11 cellular contexts compared by ENCODE assay signal in genomic region chr12:57770734-57771133, GRCh38. TPM values are rescaled to one million over a fixed set of nuclear protein-coding genes. Genes with fewer than 3 reads are reported as not detected.
DNase-seq lines count a peak whose midpoint lies in the region; ATAC-seq and TF ChIP-seq lines count a peak whose summit lies in the region.
"Had no signal": no experiment of that assay in that cellular context is flagged by ENCODE, and none has a peak within 500 bp of the region (broad histone marks: within the 10 kb centered on the region; RNA-seq: fewer than 3 reads in every experiment).

No MANE protein-coding gene starts in this region.

- BruUV-seq in IMR-90 (replicated peaks; lab: Mats Ljungman, UMichigan), result no TSS peak

- CTCF ChIA-PET in CD4-positive, alpha-beta memory T cell (lab: Charles Lee; ENCODE audit: partially characterized antibody), result interaction anchor here (0.8 to 4.8 kb wide), 3 partner anchors 11 to 12 kb away, joined by 4 to 27 read pairs (median 4); partner anchors contain the start of gene TSFM
- CTCF ChIA-PET in IMR-90 (lab: Yijun Ruan, JAX), result no interaction called here

- TF ChIP-seq CTCF in IMR-90 (conservative IDR thresholded peaks at IDR 0.05; ENCODE audit: low read depth, low read length), result no peak
- no peak for TF ChIP-seq CTCF in stomach (IDR thresholded peaks at IDR 0.05)

- TF ChIP-seq POLR2A in IMR-90 (IDR thresholded peaks at IDR 0.05; ENCODE audit: low read depth, low read length), result no peak
- no peak for TF ChIP-seq POLR2A in stomach (IDR thresholded peaks at IDR 0.05)

- H4K5ac ChIP-seq in IMR-90 (ENCODE audit: low read depth, low read length), result no peak overlapping the region

- no peak overlapping the region for H3K23ac ChIP-seq in IMR-90 (ENCODE audit: low read depth, low read length)

- no peak overlapping the region for H3K4me2 ChIP-seq in IMR-90 (ENCODE audit: low read depth, low read length)

- H3K9me3 Mint-ChIP-seq in CD4-positive, alpha-beta memory T cell, result peaks cover 0 to 2% (median 0%) of the 10 kb centered on the region in 8 donors
- H3K9me3 Mint-ChIP-seq in activated T-helper 17 cell treated with anti-CD3 and anti-CD28 coated beads, Interleukin-2, amount 50 U/mL, for 72 hours, result no peaks in the 10 kb centered on the region

- H3K4ac ChIP-seq in IMR-90 (ENCODE audit: low read depth, low read length), result no peak overlapping the region

- no peak for DNase-seq in CD4-positive, alpha-beta memory T cell
- no peak for DNase-seq in IMR-90
- no peak for DNase-seq in T-helper 9 cell
- DNase-seq in stomach, result no peak
- no peak for DNase-seq in NCI-H1417 treated with DMSO at 0.1 percent for 48 hours (lab: John Stamatoyannopoulos, UW)
- DNase-seq in NCI-H524 (lab: John Stamatoyannopoulos, UW), result no peak
- DNase-seq: activated CD4-positive, alpha-beta T cell treated with anti-CD3 and anti-CD28 coated beads, Interleukin-2, amount 50 U/mL, for 1 hour; testis had no signal

- no peak overlapping the region for H3K14ac ChIP-seq in IMR-90 (replicated peaks; ENCODE audit: low read depth, low read length)

- no peak overlapping the region for H2BK5ac ChIP-seq in IMR-90 (ENCODE audit: low read depth, low read length, poor library complexity, severe bottlenecking)

- peak overlapping the region; percentile 84 for H3K27ac ChIP-seq in CD4-positive, alpha-beta memory T cell (ENCODE audit: low read depth, low read length)
- H3K27ac ChIP-seq in IMR-90 (ENCODE audit: insufficient read depth, low read length), result no peak overlapping the region
- H3K27ac ChIP-seq in mesodermal cell (ENCODE audit: low read depth, low read length, severe bottlenecking), result no peak overlapping the region
- peak overlapping the region in 1 of 5 donors; percentile 92 for H3K27ac ChIP-seq in stomach

- no peak overlapping the region for H2BK15ac ChIP-seq in IMR-90 (ENCODE audit: low read depth, low read length)

- no peak overlapping the region for H2AFZ ChIP-seq in IMR-90 (replicated peaks; ENCODE audit: low read length, poor library complexity)

- no peak for TF ChIP-seq EP300 in stomach (IDR thresholded peaks at IDR 0.05)

- no peak overlapping the region for H2BK20ac ChIP-seq in IMR-90 (ENCODE audit: low read depth, low read length)

- intact Hi-C loops in CD4-positive, alpha-beta memory T cell (cut with micrococcal nuclease), result no loop called here
- intact Hi-C loops in IMR-90 (cut with micrococcal nuclease) (no loop called here), stomach (cut with DNase I; ENCODE audit: low total_unique reads) (no loop called here)

- in situ Hi-C loops in IMR-90 (cut with MboI; ENCODE audit: low sequenced_read_pairs), result no loop called here

- POLR2A ChIA-PET in CD4-positive, alpha-beta memory T cell (lab: Charles Lee; ENCODE audit: partially characterized antibody), result interaction anchor here (0.7 kb wide), 1 partner anchor 36 kb away, joined by 3 read pairs; no protein-coding TSS in a partner anchor
- POLR2A ChIA-PET in IMR-90 (lab: Charles Lee; ENCODE audit: unreplicated experiment), result no interaction called here

- ATAC-seq in IMR-90 (ENCODE audit: low read depth), result no peak
- ATAC-seq in activated T-helper 17 cell treated with anti-CD3 and anti-CD28 coated beads, Interleukin-2, amount 50 U/mL, for 72 hours (replicated peaks), result no peak

- H4K20me1 ChIP-seq in IMR-90 (ENCODE audit: insufficient read depth, low read length), result no peaks in the 10 kb centered on the region

- peak overlapping the region in 5 of 8 donors; percentile 5 to 98 (median 57) for H3K4me3 Mint-ChIP-seq in CD4-positive, alpha-beta memory T cell
- peak overlapping the region; percentile 95 for H3K4me3 Mint-ChIP-seq in activated T-helper 17 cell treated with anti-CD3 and anti-CD28 coated beads, Interleukin-2, amount 50 U/mL, for 72 hours

- WGBS in IMR-90 (ENCODE audit: extremely low coverage in 2 of 2, insufficient read length in 1 of 2), 2 experiments, result no CpG with 5 or more reads among the region's 4 CpGs
- WGBS in mesodermal cell (ENCODE audit: insufficient coverage in 2 of 2), 2 experiments, result 91 to 98% methylated on average over 3 to 4 of the region's 4 CpGs
- 77 to 93% (median 88%) methylated on average over 3 to 4 of the region's 4 CpGs for WGBS in stomach, 5 donors

- no peak overlapping the region for H3K56ac ChIP-seq in IMR-90 (ENCODE audit: extremely low read depth, insufficient read depth, low read length)

- H3K27ac Mint-ChIP-seq in CD4-positive, alpha-beta memory T cell, result peak overlapping the region; percentile 33 to 99 (median 78)
- peak overlapping the region; percentile 96 for H3K27ac Mint-ChIP-seq in activated T-helper 17 cell treated with anti-CD3 and anti-CD28 coated beads, Interleukin-2, amount 50 U/mL, for 72 hours

- H3K79me1 ChIP-seq in IMR-90 (ENCODE audit: low read depth in 1 of 2, low read length in 2 of 2), result peaks cover 16 to 27% of the 10 kb centered on the region in 2 experiments; a peak in 3 of 4 replicates

- no peak overlapping the region for H4K91ac ChIP-seq in IMR-90 (ENCODE audit: insufficient read depth, low read depth, low read length)

- H3K9me1 ChIP-seq in IMR-90 (ENCODE audit: insufficient read depth, low read length), result peaks cover 9% of the 10 kb centered on the region

- no peak overlapping the region for H3K18ac ChIP-seq in IMR-90 (ENCODE audit: low read depth, low read length)

- no peak overlapping the region for H2BK120ac ChIP-seq in IMR-90 (ENCODE audit: low read depth, low read length)

- H3K4me3 ChIP-seq in CD4-positive, alpha-beta memory T cell (ENCODE audit: low read length in 2 of 2), result no peak overlapping the region
- H3K4me3 ChIP-seq in IMR-90 (ENCODE audit: insufficient read depth, low read depth, low read length) (no peak overlapping the region), mesodermal cell (ENCODE audit: extremely low read depth, insufficient read depth, low read length, poor library complexity, severe bottlenecking) (peak overlapping the region; percentile 74), stomach (peak overlapping the region in 2 of 4 donors; percentile 71 to 80)

- peak overlapping the region in 1 of 2 experiments; percentile 77; a peak in 2 of 4 replicates for H4K8ac ChIP-seq in IMR-90 (ENCODE audit: low read depth in 2 of 2, low read length in 2 of 2)

- H3K4me1 ChIP-seq in CD4-positive, alpha-beta memory T cell (ENCODE audit: insufficient read depth, low read length), result peaks cover 41% of the 10 kb centered on the region
- H3K4me1 ChIP-seq in IMR-90 (ENCODE audit: control insufficient read depth, insufficient read depth, low read length) (peaks cover 10% of the 10 kb centered on the region; the same call in 1 of the 2 replicates), mesodermal cell (ENCODE audit: control insufficient read depth, insufficient read depth, low read length, poor library complexity, severe bottlenecking) (peaks cover 10% of the 10 kb centered on the region), stomach (peaks cover 29 to 41% (median 40%) of the 10 kb centered on the region in 4 donors)

- H2AK5ac ChIP-seq in IMR-90 (ENCODE audit: low read depth, low read length), result peak overlapping the region; percentile 8; the same call in 1 of the 2 replicates

- H3K27me3 ChIP-seq in CD4-positive, alpha-beta memory T cell (ENCODE audit: insufficient read depth, low read length), result peaks cover 14% of the 10 kb centered on the region
- H3K27me3 ChIP-seq in IMR-90 (ENCODE audit: control insufficient read depth, insufficient read depth, low read length), result peaks cover 14% of the 10 kb centered on the region
- peaks cover under 1 to 20% (median 20%) of the 10 kb centered on the region in 3 donors for H3K27me3 ChIP-seq in stomach
- H3K27me3 ChIP-seq: testis had no signal

- H3K9me3 ChIP-seq in CD4-positive, alpha-beta memory T cell (ENCODE audit: control insufficient read depth in 1 of 2, low read length in 2 of 2), result no peaks in the 10 kb centered on the region
- no peaks in the 10 kb centered on the region for H3K9me3 ChIP-seq in IMR-90 (ENCODE audit: control insufficient read depth, insufficient read depth, low read length)
- no peaks in the 10 kb centered on the region for H3K9me3 ChIP-seq in mesodermal cell (ENCODE audit: control insufficient read depth, low read length)
- no peaks in the 10 kb centered on the region for H3K9me3 ChIP-seq in stomach
- H3K9me3 ChIP-seq: testis had no signal

- dilution Hi-C loops in IMR-90 (cut with HindIII; ENCODE audit: low sequenced_read_pairs, unreplicated experiment), result no loop called here

- peaks cover 1 to 8% of the 10 kb centered on the region in 2 donors for H3K27me3 Mint-ChIP-seq in CD4-positive, alpha-beta memory T cell
- H3K27me3 Mint-ChIP-seq in activated T-helper 17 cell treated with anti-CD3 and anti-CD28 coated beads, Interleukin-2, amount 50 U/mL, for 72 hours, result no peaks in the 10 kb centered on the region

- peaks cover 13 to 23% of the 10 kb centered on the region in 2 donors for H3K36me3 Mint-ChIP-seq in CD4-positive, alpha-beta memory T cell
- peaks cover 60% of the 10 kb centered on the region for H3K36me3 Mint-ChIP-seq in activated T-helper 17 cell treated with anti-CD3 and anti-CD28 coated beads, Interleukin-2, amount 50 U/mL, for 72 hours (ENCODE audit: low read depth)

- TF ChIP-seq RAD21 in IMR-90 (IDR thresholded peaks at IDR 0.05; ENCODE audit: low read length), result no peak

- H2AK9ac ChIP-seq in IMR-90 (replicated peaks; ENCODE audit: low read depth, low read length, poor library complexity), result peak overlapping the region; percentile 97

- peaks cover 19 to 43% (median 26%) of the 10 kb centered on the region in 4 donors for H3K4me1 Mint-ChIP-seq in CD4-positive, alpha-beta memory T cell
- peaks cover 25% of the 10 kb centered on the region for H3K4me1 Mint-ChIP-seq in activated T-helper 17 cell treated with anti-CD3 and anti-CD28 coated beads, Interleukin-2, amount 50 U/mL, for 72 hours

- no peaks in the 10 kb centered on the region for H3K36me3 ChIP-seq in CD4-positive, alpha-beta memory T cell (ENCODE audit: insufficient read depth, low read length)
- peaks cover 3% of the 10 kb centered on the region for H3K36me3 ChIP-seq in IMR-90 (ENCODE audit: control insufficient read depth, insufficient read depth, low read length)
- H3K36me3 ChIP-seq in mesodermal cell (ENCODE audit: control insufficient read depth, insufficient read depth, low read length), result peaks cover 25% of the 10 kb centered on the region
- peaks cover 0 to 38% (median 31%) of the 10 kb centered on the region in 4 donors for H3K36me3 ChIP-seq in stomach
- H3K36me3 ChIP-seq: cardiac muscle cell had no signal

- no peak overlapping the region for H3K9ac ChIP-seq in IMR-90 (ENCODE audit: low read depth, low read length)

RNA-seq across cellular contexts. Expression of gene METTL1, which starts 1.2 kb away (rescaled TPM):
- 10 to 100 TPM in 1 of 2 experiments, 1 to 10 TPM in 1; 9.9 to 10.9 TPM for total RNA-seq in CD4-positive, alpha-beta memory T cell
- 10 to 100 TPM; 16.3 to 19.1 TPM for polyA plus RNA-seq in CD4-positive, alpha-beta memory T cell
- 10.8 and 12.4 TPM in 2 replicates for total RNA-seq in IMR-90 (2012; rRNA removed)
- 27.5 and 31.4 TPM in 2 replicates for polyA plus RNA-seq in IMR-90 (2012; rRNA removed)
- 10.0 and 20.0 TPM in 2 replicates for polyA plus RNA-seq in IMR-90 (2012; cell fraction: cytosol; rRNA removed)
- 31.9 and 38.5 TPM in 2 replicates for polyA plus RNA-seq in IMR-90 (2012; cell fraction: nucleus; rRNA removed; ENCODE audit: low replicate concordance)
- 10 to 100 TPM; 19.0 to 39.5 TPM for total RNA-seq in activated T-helper 17 cell treated with anti-CD3 and anti-CD28 coated beads, Interleukin-2, amount 50 U/mL, for 72 hours
- polyA plus RNA-seq in mesodermal cell (2013, experiment 1 of 2), result 13.9 TPM
- 14.4 TPM for polyA plus RNA-seq in mesodermal cell (2013, experiment 2 of 2)
- total RNA-seq in stomach, result 10 to 100 TPM in 3 of 5 donors, 1 to 10 TPM in 2; 4.4 to 37.9 (median 13.2) TPM
- polyA plus RNA-seq in stomach, result 10 to 100 TPM; 13.7 to 24.7 (median 20.2) TPM

RNA-seq across cellular contexts. Expression of gene EEF1AKMT3, which starts 1.7 kb away (rescaled TPM):
- 1 to 10 TPM; 3.1 to 4.9 TPM for total RNA-seq in CD4-positive, alpha-beta memory T cell
- 10 to 100 TPM in 1 of 2 donors, 1 to 10 TPM in 1; 5.3 to 12.4 TPM for polyA plus RNA-seq in CD4-positive, alpha-beta memory T cell
- total RNA-seq in IMR-90 (2012; rRNA removed), result 3.2 and 3.6 TPM in 2 replicates
- 7.6 and 8.1 TPM in 2 replicates for polyA plus RNA-seq in IMR-90 (2012; rRNA removed)
- 4.2 and 6.9 TPM in 2 replicates for polyA plus RNA-seq in IMR-90 (2012; cell fraction: cytosol; rRNA removed)
- 6.0 and 8.9 TPM in 2 replicates for polyA plus RNA-seq in IMR-90 (2012; cell fraction: nucleus; rRNA removed; ENCODE audit: low replicate concordance)
- total RNA-seq in activated T-helper 17 cell treated with anti-CD3 and anti-CD28 coated beads, Interleukin-2, amount 50 U/mL, for 72 hours, result 10 to 100 TPM in 1 of 2 donors, 1 to 10 TPM in 1; 5.4 to 11.5 TPM
- polyA plus RNA-seq in mesodermal cell (2013, experiment 1 of 2), result 6.4 TPM
- 5.1 TPM for polyA plus RNA-seq in mesodermal cell (2013, experiment 2 of 2)
- total RNA-seq in stomach, result 10 to 100 TPM in 4 of 5 donors, 1 to 10 TPM in 1; 4.0 to 61.4 (median 16.4) TPM
- polyA plus RNA-seq in stomach, result 1 to 10 TPM; 3.3 to 5.2 (median 3.5) TPM

RNA-seq across cellular contexts. Expression of gene CYP27B1, which starts 3.9 kb away (rescaled TPM):
- total RNA-seq in CD4-positive, alpha-beta memory T cell, result 1 to 10 TPM in 1 of 2 experiments, under 1 TPM in 1; 0.64 to 1.4 TPM
- under 1 TPM; 0.55 to 0.93 TPM for polyA plus RNA-seq in CD4-positive, alpha-beta memory T cell
- 0.36 and 0.56 TPM in 2 replicates for total RNA-seq in IMR-90 (2012; rRNA removed)
- 0.80 and 1.3 TPM in 2 replicates for polyA plus RNA-seq in IMR-90 (2012; rRNA removed)
- polyA plus RNA-seq in IMR-90 (2012; cell fraction: cytosol; rRNA removed), result 0.38 and 0.49 TPM in 2 replicates
- polyA plus RNA-seq in IMR-90 (2012; cell fraction: nucleus; rRNA removed; ENCODE audit: low replicate concordance), result 10.4 and 13.8 TPM in 2 replicates
- 10 to 100 TPM; 14.4 to 14.7 TPM for total RNA-seq in activated T-helper 17 cell treated with anti-CD3 and anti-CD28 coated beads, Interleukin-2, amount 50 U/mL, for 72 hours
- polyA plus RNA-seq in mesodermal cell (2013, experiment 1 of 2), result 0.18 TPM
- 2.0 TPM for polyA plus RNA-seq in mesodermal cell (2013, experiment 2 of 2)
- 1 to 10 TPM in 4 of 5 donors, not detected in 1; 1.0 to 3.1 (median 1.8) TPM for total RNA-seq in stomach
- 1 to 10 TPM in 1 of 3 donors, under 1 TPM in 2; 0.56 to 1.4 (median 0.73) TPM for polyA plus RNA-seq in stomach

RNA-seq across cellular contexts. Expression of gene TSFM, which starts 11.9 kb away (rescaled TPM):
- 10 to 100 TPM; 18.9 to 22.2 TPM for total RNA-seq in CD4-positive, alpha-beta memory T cell
- 10 to 100 TPM; 23.2 to 32.5 TPM for polyA plus RNA-seq in CD4-positive, alpha-beta memory T cell
- total RNA-seq in IMR-90 (2012; rRNA removed) (10.8 and 11.5 TPM in 2 replicates), stomach (10 to 100 TPM in 2 of 5 donors, 1 to 10 TPM in 3; 2.3 to 13.8 (median 8.0) TPM)
- polyA plus RNA-seq in IMR-90 (2012; rRNA removed) (14.0 and 16.3 TPM in 2 replicates), stomach (10 to 100 TPM; 32.0 to 39.3 (median 37.0) TPM)
- polyA plus RNA-seq in IMR-90 (2012; cell fraction: cytosol; rRNA removed), result 14.2 and 27.2 TPM in 2 replicates
- polyA plus RNA-seq in IMR-90 (2012; cell fraction: nucleus; rRNA removed; ENCODE audit: low replicate concordance), result 9.2 and 13.7 TPM in 2 replicates
- 10 to 100 TPM; 30.7 to 63.8 TPM for total RNA-seq in activated T-helper 17 cell treated with anti-CD3 and anti-CD28 coated beads, Interleukin-2, amount 50 U/mL, for 72 hours
- polyA plus RNA-seq in mesodermal cell (2013, experiment 1 of 2), result 22.6 TPM
- 21.7 TPM for polyA plus RNA-seq in mesodermal cell (2013, experiment 2 of 2)

RNA-seq across cellular contexts. Expression of gene MARCHF9, which starts 15.8 kb away (rescaled TPM):
- total RNA-seq in CD4-positive, alpha-beta memory T cell, result 10 to 100 TPM; 58.0 to 62.8 TPM
- 1 to 10 TPM; 3.7 to 8.9 TPM for polyA plus RNA-seq in CD4-positive, alpha-beta memory T cell
- total RNA-seq in IMR-90 (2012; rRNA removed) (1.1 TPM in 2 replicates), stomach (10 to 100 TPM in 1 of 5 donors, 1 to 10 TPM in 4; 1.0 to 14.7 (median 8.7) TPM)
- polyA plus RNA-seq in IMR-90 (2012; rRNA removed) (4.7 and 5.4 TPM in 2 replicates), stomach (10 to 100 TPM in 2 of 3 donors, 1 to 10 TPM in 1; 7.0 to 16.0 (median 14.7) TPM)
- polyA plus RNA-seq in IMR-90 (2012; cell fraction: cytosol; rRNA removed), result 3.6 and 5.6 TPM in 2 replicates
- 8.1 and 11.9 TPM in 2 replicates for polyA plus RNA-seq in IMR-90 (2012; cell fraction: nucleus; rRNA removed; ENCODE audit: low replicate concordance)
- 10 to 100 TPM; 22.5 to 26.9 TPM for total RNA-seq in activated T-helper 17 cell treated with anti-CD3 and anti-CD28 coated beads, Interleukin-2, amount 50 U/mL, for 72 hours
- 6.3 TPM for polyA plus RNA-seq in mesodermal cell (2013, experiment 1 of 2)
- polyA plus RNA-seq in mesodermal cell (2013, experiment 2 of 2), result 4.2 TPM
